Comparison of ENCODE assay signal across 18 cellular contexts in genomic region chr1:65846911-65847310, GRCh38.
"Had no signal": no experiment of that assay in that cellular context is flagged by ENCODE, and none has a peak within 500 bp of the region (broad histone marks: within the 10 kb centered on the region; RNA-seq: fewer than 3 reads in every experiment).

No MANE protein-coding gene starts in this region.

- H3K27ac ChIP-seq: epithelial cell of prostate, skin epidermis had no signal

- H3K27me3 Mint-ChIP-seq: dendritic cell treated with granulocyte-macrophage colony-stimulating factor and Interleukin-4, amounts not matched to agents 40 ng/mL and 50 ng/mL, for 4 days had no signal

- H3K4me1 Mint-ChIP-seq: activated naive CD8-positive, alpha-beta T cell treated with anti-CD3 and anti-CD28 coated beads, Interleukin-2, amount 10 ng/mL, durations not matched to agents 7 days and 5 days; memory B cell; naive thymus-derived CD8-positive, alpha-beta T cell; WTC11 had no signal

- H3K36me3 Mint-ChIP-seq: activated naive CD8-positive, alpha-beta T cell treated with anti-CD3 and anti-CD28 coated beads, Interleukin-2, amount 10 ng/mL, durations not matched to agents 7 days and 5 days; memory B cell; WTC11 had no signal

- DNase-seq: activated CD4-positive, alpha-beta T cell treated with anti-CD3 and anti-CD28 coated beads for 4 hours; activated CD8-positive, alpha-beta memory T cell treated with anti-CD3 and anti-CD28 coated beads for 24 hours; activated naive CD8-positive, alpha-beta T cell treated with anti-CD3 and anti-CD28 coated beads, Interleukin-2, amount 10 ng/mL, durations not matched to agents 7 days and 5 days; aorta; cerebellar nuclear complex; effector memory CD4-positive, alpha-beta T cell; hypothalamus; left ventricle myocardium superior; naive thymus-derived CD8-positive, alpha-beta T cell; retina; stimulated activated CD4-positive, alpha-beta T cell treated with anti-CD3 and anti-CD28 coated beads, Interleukin-4, amount 100 ng/mL, for 24 hours; stimulated activated naive CD4-positive, alpha-beta T cell treated with Interleukin-2 at 50 U/mL for 16 hours; SW 1271 had no signal

- H3K4me3 Mint-ChIP-seq: activated naive CD8-positive, alpha-beta T cell treated with anti-CD3 and anti-CD28 coated beads, Interleukin-2, amount 10 ng/mL, durations not matched to agents 7 days and 5 days; dendritic cell treated with granulocyte-macrophage colony-stimulating factor and Interleukin-4, amounts not matched to agents 40 ng/mL and 50 ng/mL, for 4 days; memory B cell; naive thymus-derived CD8-positive, alpha-beta T cell; WTC11 had no signal

- H3K27ac Mint-ChIP-seq: activated naive CD8-positive, alpha-beta T cell treated with anti-CD3 and anti-CD28 coated beads, Interleukin-2, amount 10 ng/mL, durations not matched to agents 7 days and 5 days; dendritic cell treated with granulocyte-macrophage colony-stimulating factor and Interleukin-4, amounts not matched to agents 40 ng/mL and 50 ng/mL, for 4 days; memory B cell; naive thymus-derived CD8-positive, alpha-beta T cell; WTC11 had no signal

- H3K4me3 ChIP-seq: skin epidermis had no signal

- ATAC-seq: left ventricle myocardium superior; naive thymus-derived CD8-positive, alpha-beta T cell; WTC11 had no signal
